ENCODE assay signal across 1 cellular context in genomic region chr6:138522611-138523010, GRCh38.
TF ChIP-seq lines count a peak whose summit lies in the region.

No MANE protein-coding gene starts in this region.

TF ChIP-seq in GM12878, 131 proteins besides CTCF, POLR2A, EP300 and RAD21:
- no peak for TF ChIP-seq NFYA (IDR thresholded peaks at IDR 0.05; ENCODE audit: borderline replicate concordance, low read depth, low read length)
- TF ChIP-seq CEBPB (IDR thresholded peaks at IDR 0.05; ENCODE audit: borderline replicate concordance in 1 of 2, low read depth in 2 of 2, low read length in 2 of 2) = no peak
- no peak for TF ChIP-seq SIX5 (IDR thresholded peaks at IDR 0.05; ENCODE audit: low read depth, low read length, severe bottlenecking)
- no peak for TF ChIP-seq PAX8 (IDR thresholded peaks at IDR 0.05)
- no peak for TF ChIP-seq ZNF217 (IDR thresholded peaks at IDR 0.05)
- TF ChIP-seq, protein P1, sequence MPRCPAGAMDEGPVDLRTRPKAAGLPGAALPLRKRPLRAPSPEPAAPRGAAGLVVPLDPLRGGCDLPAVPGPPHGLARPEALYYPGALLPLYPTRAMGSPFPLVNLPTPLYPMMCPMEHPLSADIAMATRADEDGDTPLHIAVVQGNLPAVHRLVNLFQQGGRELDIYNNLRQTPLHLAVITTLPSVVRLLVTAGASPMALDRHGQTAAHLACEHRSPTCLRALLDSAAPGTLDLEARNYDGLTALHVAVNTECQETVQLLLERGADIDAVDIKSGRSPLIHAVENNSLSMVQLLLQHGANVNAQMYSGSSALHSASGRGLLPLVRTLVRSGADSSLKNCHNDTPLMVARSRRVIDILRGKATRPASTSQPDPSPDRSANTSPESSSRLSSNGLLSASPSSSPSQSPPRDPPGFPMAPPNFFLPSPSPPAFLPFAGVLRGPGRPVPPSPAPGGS (IDR thresholded peaks at IDR 0.05; ENCODE audit: borderline replicate concordance, insufficient read depth, low read depth, low read length, poor library complexity, severe bottlenecking) = no peak
- no peak for TF ChIP-seq MXI1 (IDR thresholded peaks at IDR 0.05; ENCODE audit: low read depth, low read length)
- no peak for TF ChIP-seq NBN (IDR thresholded peaks at IDR 0.05)
- TF ChIP-seq MLLT1 (IDR thresholded peaks at IDR 0.05) = 0 out of 2 replicates have a peak, but pooled peaks have one; percentile 29
- TF ChIP-seq ZNF384 (IDR thresholded peaks at IDR 0.05; ENCODE audit: borderline replicate concordance, low read depth, low read length) = 0 out of 2 replicates have a peak, but pooled peaks have one; percentile 8
- TF ChIP-seq JUNB (IDR thresholded peaks at IDR 0.05) = no peak
- TF ChIP-seq STAT3 (IDR thresholded peaks at IDR 0.05; ENCODE audit: low read depth, low read length) = no peak
- TF ChIP-seq HSF1 (IDR thresholded peaks at IDR 0.05; ENCODE audit: low read depth, low read length) = no peak
- no peak for TF ChIP-seq ZNF274 (IDR thresholded peaks at IDR 0.05; ENCODE audit: insufficient read depth, insufficient read length)
- TF ChIP-seq, protein P2, sequence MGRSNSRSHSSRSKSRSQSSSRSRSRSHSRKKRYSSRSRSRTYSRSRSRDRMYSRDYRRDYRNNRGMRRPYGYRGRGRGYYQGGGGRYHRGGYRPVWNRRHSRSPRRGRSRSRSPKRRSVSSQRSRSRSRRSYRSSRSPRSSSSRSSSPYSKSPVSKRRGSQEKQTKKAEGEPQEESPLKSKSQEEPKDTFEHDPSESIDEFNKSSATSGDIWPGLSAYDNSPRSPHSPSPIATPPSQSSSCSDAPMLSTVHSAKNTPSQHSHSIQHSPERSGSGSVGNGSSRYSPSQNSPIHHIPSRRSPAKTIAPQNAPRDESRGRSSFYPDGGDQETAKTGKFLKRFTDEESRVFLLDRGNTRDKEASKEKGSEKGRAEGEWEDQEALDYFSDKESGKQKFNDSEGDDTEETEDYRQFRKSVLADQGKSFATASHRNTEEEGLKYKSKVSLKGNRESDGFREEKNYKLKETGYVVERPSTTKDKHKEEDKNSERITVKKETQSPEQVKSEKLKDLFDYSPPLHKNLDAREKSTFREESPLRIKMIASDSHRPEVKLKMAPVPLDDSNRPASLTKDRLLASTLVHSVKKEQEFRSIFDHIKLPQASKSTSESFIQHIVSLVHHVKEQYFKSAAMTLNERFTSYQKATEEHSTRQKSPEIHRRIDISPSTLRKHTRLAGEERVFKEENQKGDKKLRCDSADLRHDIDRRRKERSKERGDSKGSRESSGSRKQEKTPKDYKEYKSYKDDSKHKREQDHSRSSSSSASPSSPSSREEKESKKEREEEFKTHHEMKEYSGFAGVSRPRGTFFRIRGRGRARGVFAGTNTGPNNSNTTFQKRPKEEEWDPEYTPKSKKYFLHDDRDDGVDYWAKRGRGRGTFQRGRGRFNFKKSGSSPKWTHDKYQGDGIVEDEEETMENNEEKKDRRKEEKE (IDR thresholded peaks at IDR 0.05) = no peak
- no peak for TF ChIP-seq FOS (IDR thresholded peaks at IDR 0.05; ENCODE audit: borderline replicate concordance, extremely low read depth, insufficient read length)
- TF ChIP-seq ETV6 (conservative IDR thresholded peaks at IDR 0.05 in 1 of 2, IDR thresholded peaks at IDR 0.05 in 1 of 2; ENCODE audit: borderline replicate concordance in 1 of 2, low read depth in 1 of 2) = no peak
